11 cellular contexts compared by ENCODE assay signal in the genomic region with DNA sequence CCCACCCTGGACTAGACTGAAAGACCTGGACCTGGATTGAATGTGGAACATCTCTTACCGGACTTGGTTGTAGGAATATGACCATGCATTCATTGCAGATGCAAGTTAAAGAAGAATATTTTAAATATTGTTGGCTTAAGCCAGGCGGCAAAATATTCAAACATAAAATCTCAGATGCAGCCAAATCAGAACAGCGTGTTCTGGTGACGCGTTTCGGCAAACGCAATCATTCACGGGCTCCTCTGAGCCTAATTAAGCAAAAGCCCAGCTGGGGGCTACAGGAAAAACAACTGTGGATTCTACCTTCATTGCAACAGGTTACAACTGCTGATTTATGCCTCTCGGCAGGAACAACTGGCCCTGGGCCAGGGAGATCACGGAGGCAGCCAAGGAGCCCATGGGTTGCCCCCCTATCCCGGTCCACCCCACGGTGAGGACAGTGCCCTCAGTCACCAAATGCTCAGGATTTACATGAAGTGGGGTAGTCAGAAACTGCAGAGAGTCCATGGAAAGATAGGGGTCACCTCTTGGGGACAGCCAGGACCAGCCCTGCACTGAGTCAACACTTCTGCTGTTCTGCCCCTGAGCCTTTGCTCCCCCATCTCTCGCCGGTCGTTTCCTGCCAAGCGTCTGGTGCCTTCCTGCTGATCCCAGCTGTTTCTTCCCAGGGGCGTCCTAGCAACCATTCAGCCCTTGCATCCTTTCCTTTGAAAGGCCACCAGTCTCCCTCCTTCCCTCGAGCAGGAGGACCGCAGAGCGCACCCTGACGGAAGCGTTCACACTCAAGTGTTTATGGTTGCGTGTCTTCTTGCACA.
DNase-seq lines count a peak whose midpoint lies in the region; ATAC-seq and TF ChIP-seq lines count a peak whose summit lies in the region.
"Had no signal": no experiment of that assay in that cellular context is flagged by ENCODE, and none has a peak within 500 bp of the region (broad histone marks: within the 10 kb centered on the region; RNA-seq: fewer than 3 reads in every experiment).

No MANE protein-coding gene starts in this region.

- peaks cover 16% of the 10 kb centered on the region for H3K4me1 ChIP-seq in lower lobe of right lung

- peaks cover 51% of the 10 kb centered on the region for H3K4me1 Mint-ChIP-seq in stimulated activated naive CD8-positive, alpha-beta T cell treated with anti-CD3 and anti-CD28 coated beads, Interleukin-15, amount 100 ng/mL, for 72 hours

- TF ChIP-seq CTCF in lower lobe of right lung (IDR thresholded peaks at IDR 0.05) = no peak

- no peaks in the 10 kb centered on the region for H3K9me3 Mint-ChIP-seq in stimulated activated naive CD8-positive, alpha-beta T cell treated with anti-CD3 and anti-CD28 coated beads, Interleukin-15, amount 100 ng/mL, for 72 hours
- H3K9me3 Mint-ChIP-seq: CD8-positive, alpha-beta memory T cell had no signal

- H3K27me3 Mint-ChIP-seq in stimulated activated naive CD8-positive, alpha-beta T cell treated with anti-CD3 and anti-CD28 coated beads, Interleukin-15, amount 100 ng/mL, for 72 hours = no peaks in the 10 kb centered on the region
- H3K27me3 Mint-ChIP-seq: CD8-positive, alpha-beta memory T cell had no signal

- no peak for DNase-seq in stimulated activated naive CD8-positive, alpha-beta T cell treated with anti-CD3 and anti-CD28 coated beads, Interleukin-15, Interleukin-2, amounts not matched to agents 100 U/mL and 50 U/mL, for 24 hours
- DNase-seq in stimulated activated naive CD8-positive, alpha-beta T cell treated with anti-CD3 and anti-CD28 coated beads, Interleukin-15, amount 100 ng/mL, for 72 hours = no peak
- peak; percentile 11 for DNase-seq in cerebellar cortex (ENCODE audit: low spot score)
- no peak for DNase-seq in lower lobe of right lung
- DNase-seq in activated effector memory CD4-positive, alpha-beta T cell treated with anti-CD3 and anti-CD28 coated beads, Interleukin-2, amount 50 U/mL, for 16 hours = no peak
- no peak for DNase-seq in activated CD4-positive, alpha-beta T cell treated with anti-CD3 and anti-CD28 coated beads for 48 hours
- DNase-seq: activated CD8-positive, alpha-beta memory T cell treated with anti-CD3 and anti-CD28 coated beads for 24 hours; CD8-positive, alpha-beta memory T cell; NCI-H510A treated with DMSO at 0.1 percent for 48 hours had no signal

- peak; percentile 7 for ATAC-seq in stimulated activated naive CD8-positive, alpha-beta T cell treated with anti-CD3 and anti-CD28 coated beads, Interleukin-15, Interleukin-2, amounts not matched to agents 100 U/mL and 50 U/mL, for 24 hours
- no peak for ATAC-seq in stimulated activated naive CD8-positive, alpha-beta T cell treated with anti-CD3 and anti-CD28 coated beads, Interleukin-15, amount 100 ng/mL, for 72 hours
- peak; percentile 26 to 50 for ATAC-seq in lower lobe of right lung
- ATAC-seq in HG02642 (IDR thresholded peaks at IDR 0.05; ENCODE audit: poor library complexity, unreplicated experiment) = no peak
- no peak for ATAC-seq in GM18858 (IDR thresholded peaks at IDR 0.05; ENCODE audit: unreplicated experiment)

- no peaks in the 10 kb centered on the region for H3K36me3 ChIP-seq in lower lobe of right lung

- H3K4me3 ChIP-seq in lower lobe of right lung = no peak overlapping the region

- intact Hi-C loops in lower lobe of right lung (cut with DNase I) = no loop called here

- no peak overlapping the region for H3K4me3 Mint-ChIP-seq in stimulated activated naive CD8-positive, alpha-beta T cell treated with anti-CD3 and anti-CD28 coated beads, Interleukin-15, amount 100 ng/mL, for 72 hours
- H3K4me3 Mint-ChIP-seq: CD8-positive, alpha-beta memory T cell had no signal

- H3K27me3 ChIP-seq in lower lobe of right lung (ENCODE audit: low read depth) = no peaks in the 10 kb centered on the region

- H3K9me3 ChIP-seq in lower lobe of right lung = no peaks in the 10 kb centered on the region

- no peak overlapping the region for H3K27ac ChIP-seq in lower lobe of right lung

- H3K27ac Mint-ChIP-seq in stimulated activated naive CD8-positive, alpha-beta T cell treated with anti-CD3 and anti-CD28 coated beads, Interleukin-15, amount 100 ng/mL, for 72 hours = no peak overlapping the region

Comparison
In these comparisons a context has a peak if more than half of its experiments do, and no peak if none do; other contexts are left out.
1. ATAC-seq: peak in stimulated activated naive CD8-positive, alpha-beta T cell treated with anti-CD3 and anti-CD28 coated beads, Interleukin-15, Interleukin-2, amounts not matched to agents 100 U/mL and 50 U/mL, for 24 hours (single experiment) and lower lobe of right lung (2 of 2); none in stimulated activated naive CD8-positive, alpha-beta T cell treated with anti-CD3 and anti-CD28 coated beads, Interleukin-15, amount 100 ng/mL, for 72 hours (single experiment), HG02642 (single experiment) and GM18858 (single experiment).